22 cellular contexts compared by ENCODE assay signal in genomic region chr4:186902361-186902760, GRCh38.
DNase-seq lines count a peak whose midpoint lies in the region; ATAC-seq, FAIRE-seq and TF ChIP-seq lines count a peak whose summit lies in the region.
"Had no signal": no experiment of that assay in that cellular context is flagged by ENCODE, and none has a peak within 500 bp of the region (broad histone marks: within the 10 kb centered on the region; RNA-seq: fewer than 3 reads in every experiment).

No MANE protein-coding gene starts in this region.

- H3K27me3 ChIP-seq in Loucy (ENCODE audit: insufficient read depth, low read length, poor library complexity, severe bottlenecking) (no peaks in the 10 kb centered on the region), esophagus muscularis mucosa (no peaks in the 10 kb centered on the region)

- no peak for TF ChIP-seq POLR2A in A549 (IDR thresholded peaks at IDR 0.05; ENCODE audit: low read length)
- TF ChIP-seq POLR2A in esophagus muscularis mucosa (IDR thresholded peaks at IDR 0.05; ENCODE audit: low read depth): no peak

- H3K27me3 Mint-ChIP-seq in nephron (ENCODE audit: low read depth) (peaks cover 4% of the 10 kb centered on the region), endothelial cell (ENCODE audit: unreplicated experiment) (no peaks in the 10 kb centered on the region)
- H3K27me3 Mint-ChIP-seq: activated CD8-positive, alpha-beta T cell treated with anti-CD3 and anti-CD28 coated beads for 36 hours; T-helper 17 cell had no signal

- H3K27ac ChIP-seq in A549 (peak overlapping the region; percentile 25 to 58; a peak in 4 of 6 replicates), esophagus muscularis mucosa (replicated peaks in 1 of 4) (no peak overlapping the region)
- H3K27ac ChIP-seq: psoas muscle had no signal

- no peaks in the 10 kb centered on the region for H3K9me3 ChIP-seq in A549
- H3K9me3 ChIP-seq in Loucy (ENCODE audit: insufficient read depth, low read depth, low read length): no peaks in the 10 kb centered on the region
- no peaks in the 10 kb centered on the region for H3K9me3 ChIP-seq in esophagus muscularis mucosa
- H3K9me3 ChIP-seq: psoas muscle had no signal

- no peaks in the 10 kb centered on the region for H3K36me3 Mint-ChIP-seq in nephron (ENCODE audit: low read depth)
- H3K36me3 Mint-ChIP-seq in endothelial cell (ENCODE audit: low read depth, unreplicated experiment): no peaks in the 10 kb centered on the region

- no peak overlapping the region for H3K4me3 ChIP-seq in A549
- H3K4me3 ChIP-seq in Loucy (ENCODE audit: low read length, poor library complexity, severe bottlenecking): peak overlapping the region; percentile 20
- no peak overlapping the region for H3K4me3 ChIP-seq in esophagus muscularis mucosa
- H3K4me3 ChIP-seq: psoas muscle had no signal

- POLR2A ChIA-PET in A549 (lab: Yijun Ruan, JAX): no interaction called here

- H3K9me3 Mint-ChIP-seq in nephron (peaks cover under 1% of the 10 kb centered on the region), endothelial cell (ENCODE audit: unreplicated experiment) (no peaks in the 10 kb centered on the region)

- H3K4me1 Mint-ChIP-seq in nephron (peaks cover 28% of the 10 kb centered on the region), endothelial cell (ENCODE audit: unreplicated experiment) (no peaks in the 10 kb centered on the region)
- H3K4me1 Mint-ChIP-seq: T-helper 17 cell had no signal

- H3K4me3 Mint-ChIP-seq in nephron: no peak overlapping the region
- no peak overlapping the region for H3K4me3 Mint-ChIP-seq in endothelial cell (ENCODE audit: unreplicated experiment)
- H3K4me3 Mint-ChIP-seq: activated CD8-positive, alpha-beta T cell treated with anti-CD3 and anti-CD28 coated beads for 36 hours; T-helper 17 cell had no signal

- no peaks in the 10 kb centered on the region for H3F3A ChIP-seq in Loucy (ENCODE audit: low read depth)

- DNase-seq in A549 (ENCODE audit: low read depth in 1 of 2, low spot score in 1 of 2) (peak in 1 of 2 experiments; percentile 2), esophagus muscularis mucosa (ENCODE audit: extremely low spot score) (peak; percentile 45), endothelial cell (ENCODE audit: low spot score) (no peak), iPS-NIHi11 (ENCODE audit: low spot score) (no peak), cerebellar nuclear complex (lab: John Stamatoyannopoulos, UW) (no peak)
- DNase-seq: activated CD4-positive, CD25-positive, alpha-beta regulatory T cell; activated CD8-positive, alpha-beta T cell treated with anti-CD3 and anti-CD28 coated beads for 36 hours; activated gamma-delta T cell treated with Interleukin-2 at 50 U/mL for 16 hours; C1 segment of cervical spinal cord; dermis blood vessel endothelial cell; MM.1S; NCI-H1694 treated with DMSO at 0.1 percent for 48 hours; NCI-H2227 treated with DMSO at 0.1 percent for 48 hours; psoas muscle; stimulated activated CD4-positive, alpha-beta T cell treated with anti-CD3 and anti-CD28 coated beads, Interleukin-12 subunit alpha, Interleukin-12 subunit beta, amount 100 ng/mL, for 4 hours; T-helper 17 cell had no signal

- H3K9ac ChIP-seq in Loucy (ENCODE audit: low read depth, low read length, poor library complexity, severe bottlenecking): peak overlapping the region; percentile 19

- H3K4me2 ChIP-seq in A549 (peak overlapping the region; percentile 48; the same call in 2 of the 3 replicates), Loucy (ENCODE audit: low read depth, low read length, poor library complexity, severe bottlenecking) (peak overlapping the region; percentile 50)

- TF ChIP-seq EP300 in A549 (IDR thresholded peaks at IDR 0.05) (no peak), esophagus muscularis mucosa (IDR thresholded peaks at IDR 0.05) (no peak)

- TF ChIP-seq CTCF in A549 (IDR thresholded peaks at IDR 0.05) (no peak), Loucy (conservative IDR thresholded peaks at IDR 0.05; ENCODE audit: low read length) (no peak), esophagus muscularis mucosa (IDR thresholded peaks at IDR 0.05) (no peak), nephron (IDR thresholded peaks at IDR 0.05; ENCODE audit: unreplicated experiment in 3 of 3) (no peak), endothelial cell (IDR thresholded peaks at IDR 0.05; ENCODE audit: unreplicated experiment) (no peak)

- 43% methylated on average over 4 of the region's 4 CpGs for WGBS in A549 (ENCODE audit: missing lambda C conversion rate)
- 62% methylated on average over 4 of the region's 4 CpGs for WGBS in esophagus muscularis mucosa

- CTCF ChIA-PET in A549 (lab: Yijun Ruan, JAX): interaction anchor here (1.0 kb wide), 1 partner anchor 73 kb away, joined by 3 read pairs; no protein-coding TSS in a partner anchor

- intact Hi-C loops in esophagus muscularis mucosa (cut with DNase I): no loop called here

- H2AFZ ChIP-seq in Loucy (ENCODE audit: low read length): peak overlapping the region; percentile 61

- H3K9me2 ChIP-seq in Loucy (replicated peaks; ENCODE audit: low read depth, low read length): no peaks in the 10 kb centered on the region

- H3K79me2 ChIP-seq in Loucy (ENCODE audit: insufficient read depth, low read length): no peaks in the 10 kb centered on the region

- peaks cover 46% of the 10 kb centered on the region for H3K4me1 ChIP-seq in A549
- peaks cover 19% of the 10 kb centered on the region for H3K4me1 ChIP-seq in Loucy (ENCODE audit: insufficient read depth, low read length, poor library complexity, severe bottlenecking)
- peaks cover 0 to 16% (median 4%) of the 10 kb centered on the region in 4 donors for H3K4me1 ChIP-seq in esophagus muscularis mucosa
- H3K4me1 ChIP-seq: psoas muscle had no signal

- no peaks in the 10 kb centered on the region for H4K20me1 ChIP-seq in Loucy (ENCODE audit: insufficient read depth, low read length, poor library complexity, severe bottlenecking)

- ATAC-seq in A549 (no peak; a peak in 1 of 6 replicates), GM21737 (IDR thresholded peaks at IDR 0.05; ENCODE audit: unreplicated experiment) (no peak)
- ATAC-seq: activated CD8-positive, alpha-beta T cell treated with anti-CD3 and anti-CD28 coated beads for 36 hours; Panc1; psoas muscle; T-helper 17 cell had no signal

- no peak for TF ChIP-seq RAD21 in A549 (conservative IDR thresholded peaks at IDR 0.05 in 1 of 2, IDR thresholded peaks at IDR 0.05 in 1 of 2)

- H3K36me3 ChIP-seq in Loucy (ENCODE audit: insufficient read depth, low read length) (no peaks in the 10 kb centered on the region), esophagus muscularis mucosa (no peaks in the 10 kb centered on the region)

- FAIRE-seq in A549 (lab: Jason Lieb, UNC): no peak
- FAIRE-seq: endothelial cell of umbilical vein, urothelium cell line had no signal

- peak overlapping the region; percentile 19 to 42 (median 28) for H3K27ac Mint-ChIP-seq in nephron
- no peak overlapping the region for H3K27ac Mint-ChIP-seq in endothelial cell (ENCODE audit: unreplicated experiment)
- H3K27ac Mint-ChIP-seq: activated CD8-positive, alpha-beta T cell treated with anti-CD3 and anti-CD28 coated beads for 36 hours; T-helper 17 cell had no signal

TF ChIP-seq in A549, 52 proteins besides CTCF, POLR2A, EP300 and RAD21:
- TF ChIP-seq CBX2 (IDR thresholded peaks at IDR 0.05; ENCODE audit: borderline replicate concordance, low read depth): no peak
TF ChIP-seq in A549: peak in this region for 0.

Comparison
In these comparisons a context has a peak if more than half of its experiments do, and no peak if none do; other contexts are left out.
1. H3K27ac ChIP-seq: peak in A549 (2 of 2); none in esophagus muscularis mucosa (0 of 4).